ENCODE assay signal across 15 cellular contexts in genomic region chr11:71571101-71571850, GRCh38. TPM values are rescaled to one million over a fixed set of nuclear protein-coding genes. Genes with fewer than 3 reads are reported as not detected.
"Had no signal": no experiment of that assay in that cellular context is flagged by ENCODE, and none has a peak within 500 bp of the region (broad histone marks: within the 10 kb centered on the region; RNA-seq: fewer than 3 reads in every experiment).

No MANE protein-coding gene starts in this region.

RNA-seq across cellular contexts. Expression of gene KRTAP5-10, which starts 5.9 kb away (rescaled TPM):
- total RNA-seq: stomach, subcutaneous adipose tissue, temporal lobe, testis, thoracic aorta, thyroid gland, tibial nerve, upper lobe of right lung, urinary bladder, vagina had no signal
- polyA plus RNA-seq: stomach had no signal

RNA-seq across cellular contexts. Expression of gene KRTAP5-11, which starts 11.4 kb away (rescaled TPM):
- total RNA-seq: stomach, subcutaneous adipose tissue, temporal lobe, testis, thoracic aorta, thyroid gland, tibial nerve, transverse colon, upper lobe of left lung, upper lobe of right lung, ureter, urinary bladder, uterus, vagina had no signal
- polyA plus RNA-seq: stomach, thymus, urinary bladder had no signal

RNA-seq across cellular contexts. Expression of gene KRTAP5-9, which starts 23.1 kb away (rescaled TPM):
- total RNA-seq: stomach, temporal lobe, thoracic aorta, upper lobe of right lung, urinary bladder, uterus, vagina had no signal

RNA-seq across cellular contexts. Expression of gene KRTAP5-8, which starts 33.5 kb away (rescaled TPM):
- total RNA-seq: temporal lobe, upper lobe of right lung, urinary bladder, vagina had no signal

RNA-seq across cellular contexts. Expression of gene KRTAP5-7, which starts 44.2 kb away (rescaled TPM):
- total RNA-seq: temporal lobe, thoracic aorta, vagina had no signal
